21 cellular contexts compared by ENCODE assay signal in the genomic region with DNA sequence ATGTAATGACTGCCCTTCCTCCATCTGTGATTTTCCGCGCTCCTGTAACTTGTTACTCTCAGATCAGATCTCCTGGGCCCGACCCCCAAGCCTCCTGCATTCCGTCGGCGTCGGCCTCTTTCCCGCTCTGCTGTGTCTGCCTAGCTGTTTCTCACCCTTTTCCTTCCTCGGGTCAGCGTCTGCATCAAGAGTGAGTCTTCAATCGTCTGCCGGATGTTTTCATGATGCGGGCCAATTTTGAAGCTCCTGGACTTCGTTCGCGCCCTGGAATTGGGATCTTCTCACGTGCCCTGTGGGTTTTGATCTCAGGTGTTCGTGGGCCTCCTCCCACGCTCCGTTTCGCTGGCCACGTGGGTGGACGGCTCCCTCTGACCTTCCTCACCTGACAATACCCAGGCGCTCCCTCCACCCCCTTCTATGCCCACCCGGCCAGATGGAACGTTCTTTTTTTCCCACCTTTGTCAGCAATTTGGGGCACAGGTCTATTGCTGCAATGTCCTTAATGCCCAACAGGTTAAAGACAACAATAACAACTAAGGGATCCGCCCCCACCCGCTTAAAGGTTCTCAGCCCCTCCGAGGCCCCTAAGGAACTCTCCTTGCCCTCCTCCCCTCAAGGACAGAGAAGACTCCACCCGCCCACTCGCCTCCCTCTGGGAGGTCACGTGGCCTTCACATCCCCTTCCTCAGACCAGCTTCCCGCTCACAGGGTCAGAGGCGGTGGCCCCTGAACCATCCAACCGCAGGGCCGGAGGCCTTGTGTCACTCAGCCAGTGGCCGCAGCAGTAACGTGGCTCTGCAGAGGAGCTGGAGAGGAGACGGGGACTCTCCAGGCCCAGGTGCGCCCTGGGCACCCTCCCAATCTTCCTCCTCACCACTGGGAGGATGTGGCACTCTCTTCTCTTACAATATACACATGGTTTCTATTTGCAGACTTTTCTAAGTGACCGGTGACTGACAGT.
A peak's percentile ranks its signal among the peaks of the same experiment; 100 is the strongest.
DNase-seq lines count a peak whose midpoint lies in the region; ATAC-seq, FAIRE-seq and TF ChIP-seq lines count a peak whose summit lies in the region.
"Had no signal": no experiment of that assay in that cellular context is flagged by ENCODE, and none has a peak within 500 bp of the region (broad histone marks: within the 10 kb centered on the region; RNA-seq: fewer than 3 reads in every experiment).

No MANE protein-coding gene starts in this region.

- H2BK15ac ChIP-seq in H1 (ENCODE audit: low read length) = no peak overlapping the region

- intact Hi-C loops in psoas muscle (cut with DNase I) = no loop called here

- H4K8ac ChIP-seq in H1 (ENCODE audit: extremely low read depth, insufficient read depth, low read length) = peak overlapping the region; percentile 45; the same call in 1 of the 2 replicates

- H2BK20ac ChIP-seq in H1 (ENCODE audit: low read length) = no peak overlapping the region

- H3K36me3 Mint-ChIP-seq in GM23338 (ENCODE audit: low read depth) = 0 out of 3 replicates have a peak, but pooled peaks cover 3% of the 10 kb centered on the region
- no peaks in the 10 kb centered on the region for H3K36me3 Mint-ChIP-seq in nephron progenitor cell (ENCODE audit: low read depth)
- H3K36me3 Mint-ChIP-seq: activated CD4-positive, alpha-beta memory T cell treated with anti-CD3 and anti-CD28 coated beads for 36 hours; stimulated activated naive B cell treated with anti-CD40 and anti-IgM and Interleukin-4, amounts not matched to agents 10 μg/mL and 1 μg/mL and 100 μg/mL, for 72 hours had no signal

- no peak for TF ChIP-seq EP300 in H1 (IDR thresholded peaks at IDR 0.05; ENCODE audit: borderline replicate concordance in 1 of 2, low read depth in 2 of 2, low read length in 2 of 2)

- no peaks in the 10 kb centered on the region for H3K79me1 ChIP-seq in H1 (ENCODE audit: low read depth, low read length)

- 85% methylated on average over 37 of the region's 41 CpGs; no CpG with 5 or more reads in 1 of the 2 experiments for WGBS in H1 (ENCODE audit: extremely low coverage in 1 of 2, insufficient coverage in 1 of 2, insufficient read length in 1 of 2, insufficient replicate concordance in 2 of 2, low coverage in 1 of 2, low lambda C conversion rate in 2 of 2, missing lambda C conversion rate in 1 of 2), 2 experiments
- 52 to 57% (median 55%) methylated on average over 41 of the region's 41 CpGs for WGBS in psoas muscle, 3 donors

- no peaks in the 10 kb centered on the region for H3F3A ChIP-seq in GM23338 (replicated peaks; ENCODE audit: low read depth)

- peak overlapping the region in 4 of 11 experiments; percentile 8 to 38 (median 27); a peak in 4 of 22 replicates for H3K9ac ChIP-seq in BLaER1 treated with 17β-estradiol and CSF1 and Interleukin-3, amounts not matched to agents 10 nM and 100 nM
- H3K9ac ChIP-seq in H1 (replicated peaks in 1 of 4; ENCODE audit: extremely low read depth in 1 of 4, low read depth in 3 of 4, low read length in 3 of 4) = no peak overlapping the region
- H3K9ac ChIP-seq: KMS-11 had no signal

- 0 out of 20 replicates have a peak overlapping the region, but pooled peaks of 1 of the 10 experiments have one; percentile 7 for H3K4me3 ChIP-seq in BLaER1 treated with 17β-estradiol and CSF1 and Interleukin-3, amounts not matched to agents 10 nM and 100 nM
- H3K4me3 ChIP-seq in GM23338 (no peak overlapping the region), H1 (ENCODE audit: extremely low read depth in 1 of 4, insufficient read depth in 2 of 4, low read depth in 3 of 4, low read length in 4 of 4) (no peak overlapping the region), MG63 (no peak overlapping the region), psoas muscle (no peak overlapping the region)

- H3K4me1 ChIP-seq in BLaER1 treated with 17β-estradiol and CSF1 and Interleukin-3, amounts not matched to agents 10 nM and 100 nM = peaks cover 7 to 65% (median 52%) of the 10 kb centered on the region in 10 experiments
- H3K4me1 ChIP-seq in GM23338 (ENCODE audit: insufficient read depth) (no peaks in the 10 kb centered on the region), H1 (replicated peaks in 1 of 4; ENCODE audit: control insufficient read depth in 3 of 4, insufficient read depth in 4 of 4, low read length in 3 of 4) (peaks cover 0 to 7% (median 2%) of the 10 kb centered on the region in 4 experiments; a peak in 4 of 7 replicates), psoas muscle (no peaks in the 10 kb centered on the region)

- no peak overlapping the region for H3K4ac ChIP-seq in H1 (replicated peaks; ENCODE audit: insufficient read length, low read depth, low read length)

- peak overlapping the region in 3 of 11 experiments; percentile 41 to 46 (median 44); a peak in 4 of 22 replicates for H3K27ac ChIP-seq in BLaER1 treated with 17β-estradiol and CSF1 and Interleukin-3, amounts not matched to agents 10 nM and 100 nM
- H3K27ac ChIP-seq in GM23338 (ENCODE audit: low read depth) = no peak overlapping the region
- no peak overlapping the region for H3K27ac ChIP-seq in H1 (ENCODE audit: low read depth, low read length)
- H3K27ac ChIP-seq in psoas muscle = no peak overlapping the region
- H3K27ac ChIP-seq: KMS-11 had no signal

- H2AK5ac ChIP-seq in H1 (ENCODE audit: low read depth, low read length) = no peak overlapping the region

- H2BK120ac ChIP-seq in H1 (replicated peaks; ENCODE audit: low read depth, low read length) = no peak overlapping the region

- H3K9me2 ChIP-seq in GM23338 (ENCODE audit: insufficient read depth) = no peaks in the 10 kb centered on the region

- FAIRE-seq in H1 (lab: Jason Lieb, UNC) = no peak
- FAIRE-seq: H54 had no signal

- H3K27ac Mint-ChIP-seq in GM23338 (no peak overlapping the region), nephron progenitor cell (no peak overlapping the region)
- H3K27ac Mint-ChIP-seq: activated CD4-positive, alpha-beta memory T cell treated with anti-CD3 and anti-CD28 coated beads for 36 hours; stimulated activated naive B cell treated with anti-CD40 and anti-IgM and Interleukin-4, amounts not matched to agents 10 μg/mL and 1 μg/mL and 100 μg/mL, for 72 hours; T-helper 2 cell treated with Interferon-gamma antibody and Interleukin-4, amounts not matched to agents 5 μg/mL and 100 μg/mL, for 36 hours had no signal

- no peaks in the 10 kb centered on the region for H3K23me2 ChIP-seq in H1 (ENCODE audit: low read depth, low read length)

- peak; percentile 49; the same call in 2 of the 3 replicates for ATAC-seq in GM23338
- ATAC-seq in esophagus mucosa = no peak
- ATAC-seq in psoas muscle = no peak
- ATAC-seq: left lobe of liver; SK-N-SH treated with all-trans-retinoic acid at 6 μM for 48 hours; stimulated activated naive B cell treated with anti-CD40 and anti-IgM and Interleukin-4, amounts not matched to agents 10 μg/mL and 1 μg/mL and 100 μg/mL, for 72 hours had no signal

- TF ChIP-seq CTCF in GM23338 (conservative IDR thresholded peaks at IDR 0.05; ENCODE audit: low read depth in 2 of 2) (no peak), H1 (IDR thresholded peaks at IDR 0.05; ENCODE audit: control extremely low read depth in 1 of 3, insufficient read depth in 1 of 3, low read depth in 1 of 3, low read length in 3 of 3) (no peak), nephron progenitor cell (IDR thresholded peaks at IDR 0.05) (no peak), psoas muscle (IDR thresholded peaks at IDR 0.05) (no peak)

- CTCF ChIA-PET in H1 (lab: Charles Lee; ENCODE audit: partially characterized antibody) = no interaction called here

- H4K91ac ChIP-seq in H1 (replicated peaks; ENCODE audit: insufficient read length, low read length) = no peak overlapping the region

- no peaks in the 10 kb centered on the region for H3K9me3 ChIP-seq in BLaER1 treated with 17β-estradiol and CSF1 and Interleukin-3, amounts not matched to agents 10 nM and 100 nM (replicated peaks in 1 of 11)
- H3K9me3 ChIP-seq in H1 (ENCODE audit: insufficient read depth in 2 of 2, low read depth in 1 of 2, low read length in 1 of 2) = no peaks in the 10 kb centered on the region
- H3K9me3 ChIP-seq in MG63 = no peaks in the 10 kb centered on the region
- no peaks in the 10 kb centered on the region for H3K9me3 ChIP-seq in psoas muscle

- no peak for TF ChIP-seq POLR2A in H1 (IDR thresholded peaks at IDR 0.05; ENCODE audit: control extremely low read depth in 1 of 2, low read depth in 2 of 2, low read length in 2 of 2)

- H2BK12ac ChIP-seq in H1 (ENCODE audit: low read depth, low read length) = no peak overlapping the region

- no peak overlapping the region for H3K4me3 Mint-ChIP-seq in GM23338
- H3K4me3 Mint-ChIP-seq in nephron progenitor cell = no peak overlapping the region
- H3K4me3 Mint-ChIP-seq: activated CD4-positive, alpha-beta memory T cell treated with anti-CD3 and anti-CD28 coated beads for 36 hours; central memory CD8-positive, alpha-beta T cell; stimulated activated naive B cell treated with anti-CD40 and anti-IgM and Interleukin-4, amounts not matched to agents 10 μg/mL and 1 μg/mL and 100 μg/mL, for 72 hours; T-helper 2 cell treated with Interferon-gamma antibody and Interleukin-4, amounts not matched to agents 5 μg/mL and 100 μg/mL, for 36 hours had no signal

- H3K4me1 Mint-ChIP-seq in GM23338 (peaks cover 12% of the 10 kb centered on the region), nephron progenitor cell (peaks cover 28% of the 10 kb centered on the region)
- H3K4me1 Mint-ChIP-seq: central memory CD8-positive, alpha-beta T cell; stimulated activated naive B cell treated with anti-CD40 and anti-IgM and Interleukin-4, amounts not matched to agents 10 μg/mL and 1 μg/mL and 100 μg/mL, for 72 hours had no signal

- no peak overlapping the region for H3K14ac ChIP-seq in H1 (ENCODE audit: insufficient read length)

- DNase-seq in GM23338 (ENCODE audit: low spot score) (peak; percentile 25), H1 (ENCODE audit: low read depth in 1 of 2, low spot score in 2 of 2) (no peak), nephron progenitor cell (peak; percentile 50), MG63 (no peak), psoas muscle (no peak)
- DNase-seq: activated CD4-positive, alpha-beta memory T cell treated with anti-CD3 and anti-CD28 coated beads for 36 hours; activated naive CD4-positive, alpha-beta T cell treated with anti-CD3 and anti-CD28 coated beads, Interleukin-2, amount 50 U/mL, for 16 hours; activated T-cell treated with anti-CD3 and anti-CD28 coated beads, Interleukin-2, amount 50 U/mL, for 1 hour; DND-41; NCI-H187; NCI-H446; stimulated activated CD4-positive, alpha-beta T cell treated with anti-CD3 and anti-CD28 coated beads, Interleukin-2, amount 100 ng/mL, for 24 hours; stimulated activated naive B cell treated with anti-CD40 and anti-IgM and Interleukin-4, amounts not matched to agents 10 μg/mL and 1 μg/mL and 100 μg/mL, for 72 hours had no signal

- no peak overlapping the region for H3K56ac ChIP-seq in H1 (replicated peaks; ENCODE audit: insufficient read length, low read depth, low read length)

- H3K27me3 ChIP-seq in BLaER1 treated with 17β-estradiol and CSF1 and Interleukin-3, amounts not matched to agents 10 nM and 100 nM = no peaks in the 10 kb centered on the region
- no peaks in the 10 kb centered on the region for H3K27me3 ChIP-seq in GM23338 (ENCODE audit: insufficient read depth)
- no peaks in the 10 kb centered on the region; a peak in 3 of 7 replicates for H3K27me3 ChIP-seq in H1 (replicated peaks in 1 of 4; ENCODE audit: control insufficient read depth in 3 of 4, extremely low read depth in 1 of 4, insufficient read depth in 3 of 4, low read length in 3 of 4)
- no peaks in the 10 kb centered on the region for H3K27me3 ChIP-seq in MG63
- peaks cover 0 to 64% (median 3%) of the 10 kb centered on the region in 3 donors for H3K27me3 ChIP-seq in psoas muscle (ENCODE audit: insufficient read depth in 3 of 3, low read length in 2 of 3)

- H2BK5ac ChIP-seq in H1 (ENCODE audit: low read depth, low read length) = no peak overlapping the region

- peaks cover 10% of the 10 kb centered on the region for H3K27me3 Mint-ChIP-seq in GM23338 (ENCODE audit: insufficient read depth, low read depth, poor library complexity)
- H3K27me3 Mint-ChIP-seq in nephron progenitor cell (ENCODE audit: low read depth, poor library complexity) = peaks cover 36% of the 10 kb centered on the region

- H3K36me3 ChIP-seq in BLaER1 treated with 17β-estradiol and CSF1 and Interleukin-3, amounts not matched to agents 10 nM and 100 nM = no peaks in the 10 kb centered on the region
- H3K36me3 ChIP-seq in GM23338 (ENCODE audit: insufficient read depth) = no peaks in the 10 kb centered on the region
- no peaks in the 10 kb centered on the region for H3K36me3 ChIP-seq in H1 (ENCODE audit: control insufficient read depth in 2 of 4, insufficient read depth in 4 of 4, low read length in 3 of 4)
- H3K36me3 ChIP-seq in MG63 = no peaks in the 10 kb centered on the region
- no peaks in the 10 kb centered on the region for H3K36me3 ChIP-seq in psoas muscle (ENCODE audit: insufficient read depth in 1 of 2, low read depth in 1 of 2)

- POLR2A ChIA-PET in H1 (lab: Charles Lee; ENCODE audit: partially characterized antibody) = no interaction called here

- no peak for TF ChIP-seq RAD21 in H1 (IDR thresholded peaks at IDR 0.05 in 1 of 2, conservative IDR thresholded peaks at IDR 0.05 in 1 of 2; ENCODE audit: low read depth in 2 of 2, low read length in 2 of 2)

- H4K5ac ChIP-seq in H1 (ENCODE audit: insufficient read length, low read depth, low read length) = no peak overlapping the region

- no peak overlapping the region for H3K18ac ChIP-seq in H1 (ENCODE audit: extremely low read depth, low read length)

- H3K4me2 ChIP-seq in BLaER1 treated with 17β-estradiol and CSF1 and Interleukin-3, amounts not matched to agents 10 nM and 100 nM = peak overlapping the region; percentile 52 to 90 (median 82)
- H3K4me2 ChIP-seq in GM23338 (no peak overlapping the region), H1 (ENCODE audit: insufficient read depth in 1 of 2, low read depth in 2 of 2, low read length in 2 of 2) (no peak overlapping the region)
- H3K4me2 ChIP-seq: KMS-11 had no signal

- H3K9me3 Mint-ChIP-seq in GM23338 (peaks cover 5% of the 10 kb centered on the region; the same call in 1 of the 3 replicates), nephron progenitor cell (peaks cover 4% of the 10 kb centered on the region)
- H3K9me3 Mint-ChIP-seq: activated CD4-positive, alpha-beta memory T cell treated with anti-CD3 and anti-CD28 coated beads for 36 hours; central memory CD8-positive, alpha-beta T cell; stimulated activated naive B cell treated with anti-CD40 and anti-IgM and Interleukin-4, amounts not matched to agents 10 μg/mL and 1 μg/mL and 100 μg/mL, for 72 hours; T-helper 2 cell treated with Interferon-gamma antibody and Interleukin-4, amounts not matched to agents 5 μg/mL and 100 μg/mL, for 36 hours had no signal

- no peaks in the 10 kb centered on the region for H4K20me1 ChIP-seq in BLaER1 treated with 17β-estradiol and CSF1 and Interleukin-3, amounts not matched to agents 10 nM and 100 nM
- H4K20me1 ChIP-seq in GM23338 (replicated peaks; ENCODE audit: insufficient read depth) (no peaks in the 10 kb centered on the region), H1 (replicated peaks in 1 of 2; ENCODE audit: control insufficient read depth in 1 of 2, insufficient read depth in 2 of 2, low read length in 2 of 2) (no peaks in the 10 kb centered on the region)

- H3K79me2 ChIP-seq in GM23338 (replicated peaks; ENCODE audit: insufficient read depth) (no peaks in the 10 kb centered on the region), H1 (ENCODE audit: control insufficient read depth in 1 of 2, insufficient read depth in 2 of 2, low read length in 2 of 2) (no peaks in the 10 kb centered on the region)

- H3K23ac ChIP-seq in H1 (ENCODE audit: insufficient read length) = no peak overlapping the region

- peak overlapping the region; percentile 49; the same call in 1 of the 2 replicates for H2AFZ ChIP-seq in GM23338
- H2AFZ ChIP-seq in H1 (ENCODE audit: low read length) = 0 out of 2 replicates have a peak overlapping the region, but pooled peaks have one; percentile 4

Comparison
In these comparisons a context has a peak if more than half of its experiments do, and no peak if none do; other contexts are left out.
1. H3K4me2 ChIP-seq: peak in BLaER1 treated with 17β-estradiol and CSF1 and Interleukin-3, amounts not matched to agents 10 nM and 100 nM (11 of 11); none in GM23338 (single experiment) and H1 (0 of 2).
2. DNase-seq: peak in GM23338 (single experiment) and nephron progenitor cell (single experiment); none in H1 (0 of 2), MG63 (single experiment) and psoas muscle (0 of 2).